Comparison of ENCODE assay signal across 12 cellular contexts in genomic region chr7:121023683-121024507, GRCh38. TPM values are rescaled to one million over a fixed set of nuclear protein-coding genes. Genes with fewer than 3 reads are reported as not detected.
A peak's percentile ranks its signal among the peaks of the same experiment; 100 is the strongest.
DNase-seq lines count a peak whose midpoint lies in the region; ATAC-seq and TF ChIP-seq lines count a peak whose summit lies in the region.
"Had no signal": no experiment of that assay in that cellular context is flagged by ENCODE, and none has a peak within 500 bp of the region (broad histone marks: within the 10 kb centered on the region; RNA-seq: fewer than 3 reads in every experiment).

No MANE protein-coding gene starts in this region.

- H3K4me1 ChIP-seq in esophagus muscularis mucosa (peaks cover 48 to 65% (median 53%) of the 10 kb centered on the region in 4 donors), neural progenitor cell (peaks cover 8% of the 10 kb centered on the region)

- TF ChIP-seq POLR2A in esophagus muscularis mucosa (IDR thresholded peaks at IDR 0.05; ENCODE audit: low read depth), result no peak

- WGBS in esophagus muscularis mucosa, result 55% methylated on average over 8 of the region's 8 CpGs

- intact Hi-C loops in esophagus muscularis mucosa (cut with DNase I), result no loop called here

- H3F3A ChIP-seq in neural progenitor cell (ENCODE audit: low read depth), result no peaks in the 10 kb centered on the region

- H3K4me3 Mint-ChIP-seq in neural progenitor cell, result no peak overlapping the region
- H3K4me3 Mint-ChIP-seq: B cell had no signal

- no peaks in the 10 kb centered on the region for H3K36me3 Mint-ChIP-seq in neural progenitor cell

- peak overlapping the region; percentile 26 for H2AFZ ChIP-seq in neural progenitor cell (replicated peaks)

- no peak for ATAC-seq in GM21367 (IDR thresholded peaks at IDR 0.05; ENCODE audit: unreplicated experiment)

- no peak overlapping the region for H3K9ac ChIP-seq in neural progenitor cell

- no peaks in the 10 kb centered on the region for H3K79me2 ChIP-seq in neural progenitor cell (ENCODE audit: low read depth)

- no peaks in the 10 kb centered on the region for H3K9me3 Mint-ChIP-seq in neural progenitor cell

- H3K36me3 ChIP-seq in esophagus muscularis mucosa, result no peaks in the 10 kb centered on the region
- H3K36me3 ChIP-seq in neural progenitor cell, result no peaks in the 10 kb centered on the region
- H3K36me3 ChIP-seq: cardiac muscle cell had no signal

- H4K20me1 ChIP-seq in neural progenitor cell (ENCODE audit: low read depth), result no peaks in the 10 kb centered on the region

- H3K4me2 ChIP-seq in neural progenitor cell, result no peak overlapping the region

- H3K9me3 ChIP-seq in esophagus muscularis mucosa, result no peaks in the 10 kb centered on the region
- no peaks in the 10 kb centered on the region for H3K9me3 ChIP-seq in neural progenitor cell (ENCODE audit: low read depth)

- no peaks in the 10 kb centered on the region for H3K27me3 Mint-ChIP-seq in neural progenitor cell (ENCODE audit: insufficient read depth, low read depth)

- H3K27ac ChIP-seq in 22Rv1, result peak overlapping the region; percentile 47
- peak overlapping the region; percentile 27 to 62 (median 56) for H3K27ac ChIP-seq in esophagus muscularis mucosa (replicated peaks in 1 of 4)
- H3K27ac ChIP-seq in neural progenitor cell, result no peak overlapping the region
- H3K27ac ChIP-seq: cardiac muscle cell had no signal

- no peak for TF ChIP-seq CTCF in 22Rv1 (IDR thresholded peaks at IDR 0.05)
- TF ChIP-seq CTCF in LNCaP clone FGC (IDR thresholded peaks at IDR 0.05; ENCODE audit: control insufficient read depth, extremely low read depth, insufficient read depth), result no peak
- TF ChIP-seq CTCF in esophagus muscularis mucosa (IDR thresholded peaks at IDR 0.05), result no peak
- TF ChIP-seq CTCF in neural progenitor cell (IDR thresholded peaks at IDR 0.05), result no peak

- TF ChIP-seq EP300 in esophagus muscularis mucosa (IDR thresholded peaks at IDR 0.05), result no peak

- H3K4me3 ChIP-seq in LNCaP clone FGC (ENCODE audit: low read depth, low read length) (no peak overlapping the region), esophagus muscularis mucosa (peak overlapping the region in 1 of 4 donors; percentile 0), neural progenitor cell (no peak overlapping the region)
- H3K4me3 ChIP-seq: cardiac muscle cell had no signal

- no peaks in the 10 kb centered on the region for H3K27me3 ChIP-seq in esophagus muscularis mucosa
- no peaks in the 10 kb centered on the region for H3K27me3 ChIP-seq in neural progenitor cell
- H3K27me3 ChIP-seq: cardiac muscle cell had no signal

- peak; percentile 17 for DNase-seq in LNCaP clone FGC (ENCODE audit: low read depth)
- no peak for DNase-seq in esophagus muscularis mucosa (ENCODE audit: extremely low spot score)
- DNase-seq in neural progenitor cell (ENCODE audit: low spot score), result no peak
- no peak for DNase-seq in effector CD4-positive, alpha-beta T cell
- DNase-seq in T-helper 9 cell, result no peak
- no peak for DNase-seq in NCI-H128 (lab: John Stamatoyannopoulos, UW; ENCODE audit: unreplicated experiment)
- DNase-seq: activated CD8-positive, alpha-beta memory T cell treated with anti-CD3 and anti-CD28 coated beads, Interleukin-2, amount 50 U/mL, for 48 hours; hippocampal formation had no signal

- no peak overlapping the region for H3K27ac Mint-ChIP-seq in neural progenitor cell
- H3K27ac Mint-ChIP-seq: B cell had no signal

- peaks cover 5% of the 10 kb centered on the region for H3K4me1 Mint-ChIP-seq in neural progenitor cell
- H3K4me1 Mint-ChIP-seq: B cell had no signal

RNA-seq across cellular contexts. Expression of gene CPED1, which starts 35.4 kb away (rescaled TPM):
- 10 to 100 TPM; 28.1 to 81.8 (median 32.0) TPM for total RNA-seq in esophagus muscularis mucosa
- total RNA-seq in neural progenitor cell (ENCODE audit: low replicate concordance), result not detected in 2 replicates

Comparison
In these comparisons a context has a peak if more than half of its experiments do, and no peak if none do; other contexts are left out.
1. RNA of gene CPED1, which starts 35.4 kb away (total RNA-seq): 28.1 to 81.8 TPM in esophagus muscularis mucosa; not detected in neural progenitor cell; every median in the first group is over 10 times any median in the second.